ENCODE assay signal across 1 cellular context in the genomic region with DNA sequence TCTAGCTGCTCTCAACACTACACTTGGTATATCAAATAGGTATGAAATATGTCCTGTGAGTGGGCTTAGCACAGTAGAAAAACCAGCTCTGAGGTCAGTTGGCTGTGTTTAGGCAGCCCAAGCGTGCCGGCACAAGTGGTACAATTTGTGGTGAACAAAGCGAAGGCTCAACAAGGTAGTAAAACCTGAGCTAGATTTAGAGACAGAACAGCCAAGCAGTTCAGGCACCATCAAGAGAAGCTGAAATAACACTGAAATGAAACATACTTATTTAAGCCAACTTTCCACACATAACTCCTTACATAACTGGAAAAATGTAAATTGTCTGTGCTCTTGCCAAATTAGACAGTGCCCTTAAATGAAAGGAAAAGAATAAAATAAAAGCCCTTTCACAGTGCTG.
TF ChIP-seq lines count a peak whose summit lies in the region.

No MANE protein-coding gene starts in this region.

TF ChIP-seq in GM23338, 12 proteins besides CTCF, POLR2A, EP300 and RAD21 (continued from another document):
- TF ChIP-seq, protein P1, sequence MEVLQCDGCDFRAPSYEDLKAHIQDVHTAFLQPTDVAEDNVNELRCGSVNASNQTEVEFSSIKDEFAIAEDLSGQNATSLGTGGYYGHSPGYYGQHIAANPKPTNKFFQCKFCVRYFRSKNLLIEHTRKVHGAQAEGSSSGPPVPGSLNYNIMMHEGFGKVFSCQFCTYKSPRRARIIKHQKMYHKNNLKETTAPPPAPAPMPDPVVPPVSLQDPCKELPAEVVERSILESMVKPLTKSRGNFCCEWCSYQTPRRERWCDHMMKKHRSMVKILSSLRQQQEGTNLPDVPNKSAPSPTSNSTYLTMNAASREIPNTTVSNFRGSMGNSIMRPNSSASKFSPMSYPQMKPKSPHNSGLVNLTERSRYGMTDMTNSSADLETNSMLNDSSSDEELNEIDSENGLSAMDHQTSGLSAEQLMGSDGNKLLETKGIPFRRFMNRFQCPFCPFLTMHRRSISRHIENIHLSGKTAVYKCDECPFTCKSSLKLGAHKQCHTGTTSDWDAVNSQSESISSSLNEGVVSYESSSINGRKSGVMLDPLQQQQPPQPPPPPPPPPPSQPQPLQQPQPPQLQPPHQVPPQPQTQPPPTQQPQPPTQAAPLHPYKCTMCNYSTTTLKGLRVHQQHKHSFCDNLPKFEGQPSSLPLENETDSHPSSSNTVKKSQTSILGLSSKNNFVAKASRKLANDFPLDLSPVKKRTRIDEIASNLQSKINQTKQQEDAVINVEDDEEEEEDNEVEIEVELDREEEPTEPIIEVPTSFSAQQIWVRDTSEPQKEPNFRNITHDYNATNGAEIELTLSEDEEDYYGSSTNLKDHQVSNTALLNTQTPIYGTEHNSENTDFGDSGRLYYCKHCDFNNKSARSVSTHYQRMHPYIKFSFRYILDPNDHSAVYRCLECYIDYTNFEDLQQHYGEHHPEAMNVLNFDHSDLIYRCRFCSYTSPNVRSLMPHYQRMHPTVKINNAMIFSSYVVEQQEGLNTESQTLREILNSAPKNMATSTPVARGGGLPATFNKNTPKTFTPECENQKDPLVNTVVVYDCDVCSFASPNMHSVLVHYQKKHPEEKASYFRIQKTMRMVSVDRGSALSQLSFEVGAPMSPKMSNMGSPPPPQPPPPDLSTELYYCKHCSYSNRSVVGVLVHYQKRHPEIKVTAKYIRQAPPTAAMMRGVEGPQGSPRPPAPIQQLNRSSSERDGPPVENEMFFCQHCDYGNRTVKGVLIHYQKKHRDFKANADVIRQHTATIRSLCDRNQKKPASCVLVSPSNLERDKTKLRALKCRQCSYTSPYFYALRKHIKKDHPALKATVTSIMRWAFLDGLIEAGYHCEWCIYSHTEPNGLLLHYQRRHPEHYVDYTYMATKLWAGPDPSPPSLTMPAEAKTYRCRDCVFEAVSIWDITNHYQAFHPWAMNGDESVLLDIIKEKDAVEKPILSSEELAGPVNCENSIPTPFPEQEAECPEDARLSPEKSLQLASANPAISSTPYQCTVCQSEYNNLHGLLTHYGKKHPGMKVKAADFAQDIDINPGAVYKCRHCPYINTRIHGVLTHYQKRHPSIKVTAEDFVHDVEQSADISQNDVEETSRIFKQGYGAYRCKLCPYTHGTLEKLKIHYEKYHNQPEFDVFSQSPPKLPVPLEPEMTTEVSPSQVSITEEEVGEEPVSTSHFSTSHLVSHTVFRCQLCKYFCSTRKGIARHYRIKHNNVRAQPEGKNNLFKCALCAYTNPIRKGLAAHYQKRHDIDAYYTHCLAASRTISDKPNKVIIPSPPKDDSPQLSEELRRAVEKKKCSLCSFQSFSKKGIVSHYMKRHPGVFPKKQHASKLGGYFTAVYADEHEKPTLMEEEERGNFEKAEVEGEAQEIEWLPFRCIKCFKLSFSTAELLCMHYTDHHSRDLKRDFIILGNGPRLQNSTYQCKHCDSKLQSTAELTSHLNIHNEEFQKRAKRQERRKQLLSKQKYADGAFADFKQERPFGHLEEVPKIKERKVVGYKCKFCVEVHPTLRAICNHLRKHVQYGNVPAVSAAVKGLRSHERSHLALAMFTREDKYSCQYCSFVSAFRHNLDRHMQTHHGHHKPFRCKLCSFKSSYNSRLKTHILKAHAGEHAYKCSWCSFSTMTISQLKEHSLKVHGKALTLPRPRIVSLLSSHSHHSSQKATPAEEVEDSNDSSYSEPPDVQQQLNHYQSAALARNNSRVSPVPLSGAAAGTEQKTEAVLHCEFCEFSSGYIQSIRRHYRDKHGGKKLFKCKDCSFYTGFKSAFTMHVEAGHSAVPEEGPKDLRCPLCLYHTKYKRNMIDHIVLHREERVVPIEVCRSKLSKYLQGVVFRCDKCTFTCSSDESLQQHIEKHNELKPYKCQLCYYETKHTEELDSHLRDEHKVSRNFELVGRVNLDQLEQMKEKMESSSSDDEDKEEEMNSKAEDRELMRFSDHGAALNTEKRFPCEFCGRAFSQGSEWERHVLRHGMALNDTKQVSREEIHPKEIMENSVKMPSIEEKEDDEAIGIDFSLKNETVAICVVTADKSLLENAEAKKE (CRISPR knock-in tag; IDR thresholded peaks at IDR 0.05) = no peak
- TF ChIP-seq EZH2phosphoT487 (IDR thresholded peaks at IDR 0.05; ENCODE audit: unreplicated experiment) (no peak), JUNB (IDR thresholded peaks at IDR 0.05; ENCODE audit: unreplicated experiment) (no peak), CREB1 (CRISPR knock-in tag; IDR thresholded peaks at IDR 0.05; ENCODE audit: low read depth) (no peak), EZH2 (IDR thresholded peaks at IDR 0.05; ENCODE audit: low read depth, unreplicated experiment) (no peak), STAT1 (IDR thresholded peaks at IDR 0.05; ENCODE audit: unreplicated experiment) (no peak)
- TF ChIP-seq, protein P2, sequence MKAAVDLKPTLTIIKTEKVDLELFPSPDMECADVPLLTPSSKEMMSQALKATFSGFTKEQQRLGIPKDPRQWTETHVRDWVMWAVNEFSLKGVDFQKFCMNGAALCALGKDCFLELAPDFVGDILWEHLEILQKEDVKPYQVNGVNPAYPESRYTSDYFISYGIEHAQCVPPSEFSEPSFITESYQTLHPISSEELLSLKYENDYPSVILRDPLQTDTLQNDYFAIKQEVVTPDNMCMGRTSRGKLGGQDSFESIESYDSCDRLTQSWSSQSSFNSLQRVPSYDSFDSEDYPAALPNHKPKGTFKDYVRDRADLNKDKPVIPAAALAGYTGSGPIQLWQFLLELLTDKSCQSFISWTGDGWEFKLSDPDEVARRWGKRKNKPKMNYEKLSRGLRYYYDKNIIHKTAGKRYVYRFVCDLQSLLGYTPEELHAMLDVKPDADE (IDR thresholded peaks at IDR 0.05) = no peak
- TF ChIP-seq, protein P3, sequence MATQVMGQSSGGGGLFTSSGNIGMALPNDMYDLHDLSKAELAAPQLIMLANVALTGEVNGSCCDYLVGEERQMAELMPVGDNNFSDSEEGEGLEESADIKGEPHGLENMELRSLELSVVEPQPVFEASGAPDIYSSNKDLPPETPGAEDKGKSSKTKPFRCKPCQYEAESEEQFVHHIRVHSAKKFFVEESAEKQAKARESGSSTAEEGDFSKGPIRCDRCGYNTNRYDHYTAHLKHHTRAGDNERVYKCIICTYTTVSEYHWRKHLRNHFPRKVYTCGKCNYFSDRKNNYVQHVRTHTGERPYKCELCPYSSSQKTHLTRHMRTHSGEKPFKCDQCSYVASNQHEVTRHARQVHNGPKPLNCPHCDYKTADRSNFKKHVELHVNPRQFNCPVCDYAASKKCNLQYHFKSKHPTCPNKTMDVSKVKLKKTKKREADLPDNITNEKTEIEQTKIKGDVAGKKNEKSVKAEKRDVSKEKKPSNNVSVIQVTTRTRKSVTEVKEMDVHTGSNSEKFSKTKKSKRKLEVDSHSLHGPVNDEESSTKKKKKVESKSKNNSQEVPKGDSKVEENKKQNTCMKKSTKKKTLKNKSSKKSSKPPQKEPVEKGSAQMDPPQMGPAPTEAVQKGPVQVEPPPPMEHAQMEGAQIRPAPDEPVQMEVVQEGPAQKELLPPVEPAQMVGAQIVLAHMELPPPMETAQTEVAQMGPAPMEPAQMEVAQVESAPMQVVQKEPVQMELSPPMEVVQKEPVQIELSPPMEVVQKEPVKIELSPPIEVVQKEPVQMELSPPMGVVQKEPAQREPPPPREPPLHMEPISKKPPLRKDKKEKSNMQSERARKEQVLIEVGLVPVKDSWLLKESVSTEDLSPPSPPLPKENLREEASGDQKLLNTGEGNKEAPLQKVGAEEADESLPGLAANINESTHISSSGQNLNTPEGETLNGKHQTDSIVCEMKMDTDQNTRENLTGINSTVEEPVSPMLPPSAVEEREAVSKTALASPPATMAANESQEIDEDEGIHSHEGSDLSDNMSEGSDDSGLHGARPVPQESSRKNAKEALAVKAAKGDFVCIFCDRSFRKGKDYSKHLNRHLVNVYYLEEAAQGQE (IDR thresholded peaks at IDR 0.05; ENCODE audit: unreplicated experiment) = no peak
